In the genomic region with DNA sequence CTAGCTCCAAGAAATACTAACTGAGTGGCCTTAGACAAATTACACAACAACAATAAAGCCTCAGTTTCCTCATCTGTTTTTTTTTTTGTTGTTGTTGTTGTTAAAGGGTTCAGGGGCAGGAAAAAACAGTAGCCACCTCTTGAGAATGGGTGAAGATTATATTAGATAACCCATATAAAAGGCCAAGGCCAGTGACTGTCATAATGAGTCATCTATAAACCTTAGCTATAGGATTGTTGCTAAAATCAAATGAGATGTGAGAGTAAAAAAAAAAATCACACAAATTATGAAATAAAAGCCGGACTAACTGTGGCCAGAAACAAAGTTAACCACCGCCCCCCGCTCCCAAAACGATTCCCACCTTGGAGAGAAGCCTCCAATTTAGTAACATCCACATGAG, we compare ENCODE assay signal across 8 cellular contexts. TPM values are rescaled to one million over a fixed set of nuclear protein-coding genes. Genes with fewer than 3 reads are reported as not detected.
DNase-seq lines count a peak whose midpoint lies in the region; ATAC-seq and TF ChIP-seq lines count a peak whose summit lies in the region.

No MANE protein-coding gene starts in this region.

- peak overlapping the region; percentile 96 for H3K27ac Mint-ChIP-seq in activated naive CD4-positive, alpha-beta T cell treated with anti-CD3 and anti-CD28 coated beads, Interleukin-2, amount 50 U/mL, for 24 hours
- peak overlapping the region; percentile 85 for H3K27ac Mint-ChIP-seq in activated naive CD8-positive, alpha-beta T cell treated with anti-CD3 and anti-CD28 coated beads, Interleukin-2, amount 10 ng/mL, durations not matched to agents 7 days and 5 days

- H3K36me3 ChIP-seq in kidney epithelial cell (ENCODE audit: control insufficient read depth, insufficient read depth, low read length) (no peaks in the 10 kb centered on the region), upper lobe of left lung (peaks cover 0 to 3% (median 0%) of the 10 kb centered on the region in 4 donors)

- peaks cover 13 to 60% (median 23%) of the 10 kb centered on the region in 4 donors for H3K4me1 ChIP-seq in upper lobe of left lung

- POLR2A ChIA-PET in activated naive CD8-positive, alpha-beta T cell treated with anti-CD3 and anti-CD28 coated beads, Interleukin-2, amount 10 ng/mL, durations not matched to agents 7 days and 5 days (lab: Charles Lee): interaction anchor here (0.9 to 4.1 kb wide), 6 partner anchors 10 to 94 kb away, joined by 3 to 146 read pairs (median 11); a partner anchor contains a TSS

- WGBS in upper lobe of left lung, 2 donors: 58 to 62% methylated on average over 4 of the region's 4 CpGs

- TF ChIP-seq EP300 in upper lobe of left lung (IDR thresholded peaks at IDR 0.05): no peak

- TF ChIP-seq CTCF in kidney epithelial cell (IDR thresholded peaks at IDR 0.05; ENCODE audit: insufficient read depth, low read length, poor library complexity, severe bottlenecking) (no peak), upper lobe of left lung (IDR thresholded peaks at IDR 0.05) (no peak)

- H3K27me3 ChIP-seq in kidney epithelial cell (ENCODE audit: control insufficient read depth, insufficient read depth, low read length) (no peaks in the 10 kb centered on the region), upper lobe of left lung (no peaks in the 10 kb centered on the region)

- H3K36me3 Mint-ChIP-seq in activated naive CD4-positive, alpha-beta T cell treated with anti-CD3 and anti-CD28 coated beads, Interleukin-2, amount 50 U/mL, for 24 hours: peaks cover 14% of the 10 kb centered on the region
- peaks cover 3% of the 10 kb centered on the region for H3K36me3 Mint-ChIP-seq in activated naive CD8-positive, alpha-beta T cell treated with anti-CD3 and anti-CD28 coated beads, Interleukin-2, amount 10 ng/mL, durations not matched to agents 7 days and 5 days

- no peak for TF ChIP-seq POLR2A in upper lobe of left lung (IDR thresholded peaks at IDR 0.05)

- no peaks in the 10 kb centered on the region for H3K9me3 Mint-ChIP-seq in activated naive CD4-positive, alpha-beta T cell treated with anti-CD3 and anti-CD28 coated beads, Interleukin-2, amount 50 U/mL, for 24 hours
- no peaks in the 10 kb centered on the region for H3K9me3 Mint-ChIP-seq in activated naive CD8-positive, alpha-beta T cell treated with anti-CD3 and anti-CD28 coated beads, Interleukin-2, amount 10 ng/mL, durations not matched to agents 7 days and 5 days

- H3K9me3 ChIP-seq in upper lobe of left lung: no peaks in the 10 kb centered on the region

- peak overlapping the region; percentile 97 for H3K4me3 Mint-ChIP-seq in activated naive CD4-positive, alpha-beta T cell treated with anti-CD3 and anti-CD28 coated beads, Interleukin-2, amount 50 U/mL, for 24 hours
- H3K4me3 Mint-ChIP-seq in activated naive CD8-positive, alpha-beta T cell treated with anti-CD3 and anti-CD28 coated beads, Interleukin-2, amount 10 ng/mL, durations not matched to agents 7 days and 5 days: peak overlapping the region; percentile 93

- no peak for ATAC-seq in activated naive CD8-positive, alpha-beta T cell treated with anti-CD3 and anti-CD28 coated beads, Interleukin-2, amount 10 ng/mL, durations not matched to agents 7 days and 5 days (ENCODE audit: low read depth)
- no peak for ATAC-seq in upper lobe of left lung (ENCODE audit: low FRiP score in 2 of 2)

- DNase-seq in activated naive CD4-positive, alpha-beta T cell treated with Interleukin-2 at 50 U/mL for 16 hours: no peak
- no peak for DNase-seq in activated naive CD8-positive, alpha-beta T cell treated with anti-CD3 and anti-CD28 coated beads, Interleukin-2, amount 10 ng/mL, durations not matched to agents 7 days and 5 days
- DNase-seq in kidney epithelial cell (ENCODE audit: low read depth) (no peak), upper lobe of left lung (no peak), DMS79 (lab: John Stamatoyannopoulos, UW) (no peak), Kasumi-1 (lab: John Stamatoyannopoulos, UW) (no peak), NOMO-1 treated with dmso at 0.1 percent for 144 hours (lab: John Stamatoyannopoulos, UW; ENCODE audit: unreplicated experiment) (no peak)

- peak overlapping the region in 3 of 4 donors; percentile 88 to 98 (median 98) for H3K27ac ChIP-seq in upper lobe of left lung

- peaks cover 47% of the 10 kb centered on the region for H3K4me1 Mint-ChIP-seq in activated naive CD4-positive, alpha-beta T cell treated with anti-CD3 and anti-CD28 coated beads, Interleukin-2, amount 50 U/mL, for 24 hours
- H3K4me1 Mint-ChIP-seq in activated naive CD8-positive, alpha-beta T cell treated with anti-CD3 and anti-CD28 coated beads, Interleukin-2, amount 10 ng/mL, durations not matched to agents 7 days and 5 days: peaks cover 37% of the 10 kb centered on the region

- H3K4me3 ChIP-seq in kidney epithelial cell (ENCODE audit: low read depth, low read length) (peak overlapping the region; percentile 65), upper lobe of left lung (peak overlapping the region in 3 of 4 donors; percentile 89 to 93 (median 90))

- H3K27me3 Mint-ChIP-seq in activated naive CD4-positive, alpha-beta T cell treated with anti-CD3 and anti-CD28 coated beads, Interleukin-2, amount 50 U/mL, for 24 hours: no peaks in the 10 kb centered on the region
- no peaks in the 10 kb centered on the region for H3K27me3 Mint-ChIP-seq in activated naive CD8-positive, alpha-beta T cell treated with anti-CD3 and anti-CD28 coated beads, Interleukin-2, amount 10 ng/mL, durations not matched to agents 7 days and 5 days

RNA-seq across cellular contexts. Expression of a gene that starts 1.3 kb away (rescaled TPM):
- 10 to 100 TPM; 26.0 to 28.5 TPM for total RNA-seq in activated naive CD8-positive, alpha-beta T cell treated with anti-CD3 and anti-CD28 coated beads, Interleukin-2, amount 10 ng/mL, durations not matched to agents 7 days and 5 days
- total RNA-seq in kidney epithelial cell: 17.2 and 31.6 TPM in 2 replicates
- 10 to 100 TPM; 15.0 to 30.3 (median 19.4) TPM for total RNA-seq in upper lobe of left lung

RNA-seq across cellular contexts. Expression of a gene that starts 18.1 kb away (rescaled TPM):
- total RNA-seq in activated naive CD8-positive, alpha-beta T cell treated with anti-CD3 and anti-CD28 coated beads, Interleukin-2, amount 10 ng/mL, durations not matched to agents 7 days and 5 days: 10 to 100 TPM; 69.7 to 70.3 TPM
- total RNA-seq in kidney epithelial cell (25.4 and 30.3 TPM in 2 replicates), upper lobe of left lung (10 to 100 TPM; 36.9 to 75.4 (median 42.6) TPM)
